ENCODE assay signal across 8 cellular contexts in the genomic region with DNA sequence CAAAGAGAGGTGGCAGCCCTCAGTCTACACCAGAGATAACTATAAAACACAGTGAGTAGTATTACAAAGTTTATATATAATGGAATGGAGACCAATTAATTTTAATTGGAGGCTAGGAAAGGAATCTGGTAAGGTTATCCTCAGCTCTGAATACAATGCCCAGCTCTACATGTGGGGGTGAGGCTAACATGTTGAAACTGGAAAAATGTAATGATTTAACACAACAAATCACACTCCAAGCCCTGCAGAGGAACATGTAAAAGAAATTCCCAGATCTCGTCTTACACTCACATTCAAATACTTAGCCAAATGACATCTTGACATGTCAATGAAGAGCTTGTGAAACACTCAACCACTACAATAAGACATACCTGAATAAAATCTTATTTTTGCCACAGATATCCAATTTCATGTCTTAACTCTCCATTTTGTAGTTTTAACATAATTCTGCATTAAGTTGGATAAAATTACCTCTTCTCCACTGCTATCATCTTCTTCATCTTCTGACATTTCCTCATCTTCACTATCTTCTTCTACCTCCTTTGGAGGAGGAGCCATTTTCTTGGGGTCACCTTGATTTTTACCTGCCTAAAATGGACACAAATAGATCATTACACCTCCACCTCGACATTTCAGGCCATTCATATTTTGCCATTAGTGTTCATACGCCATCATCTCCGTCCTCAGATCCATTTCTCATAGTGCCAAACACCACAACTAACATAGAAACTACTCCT. TPM values are rescaled to one million over a fixed set of nuclear protein-coding genes. Genes with fewer than 3 reads are reported as not detected.
DNase-seq lines count a peak whose midpoint lies in the region; ATAC-seq, FAIRE-seq and TF ChIP-seq lines count a peak whose summit lies in the region.

No MANE protein-coding gene starts in this region.

- peak overlapping the region; percentile 89 to 97 for H3K9ac ChIP-seq in mucosa of rectum (ENCODE audit: low read depth in 1 of 2, low read length in 2 of 2)

- H3K27ac ChIP-seq in 22Rv1 (peak overlapping the region; percentile 96), HL-60 (replicated peaks) (peak overlapping the region; percentile 99), mucosa of rectum (ENCODE audit: low read depth in 2 of 2, low read length in 2 of 2) (no peak overlapping the region)

- H3K27me3 ChIP-seq in HL-60 (ENCODE audit: insufficient read depth, poor library complexity, severe bottlenecking) (no peaks in the 10 kb centered on the region), bronchial epithelial cell (ENCODE audit: control insufficient read depth, insufficient read depth, low read length) (no peaks in the 10 kb centered on the region), mucosa of rectum (ENCODE audit: control insufficient read depth in 2 of 2, insufficient read depth in 2 of 2, low read length in 2 of 2) (no peaks in the 10 kb centered on the region)

- no peaks in the 10 kb centered on the region for H3K9me3 ChIP-seq in mucosa of rectum (ENCODE audit: control insufficient read depth in 2 of 2, low read length in 2 of 2)

- DNase-seq in HL-60 (ENCODE audit: low read depth in 1 of 2, low spot score in 1 of 2) (peak in 1 of 2 experiments; percentile 25), bronchial epithelial cell (ENCODE audit: low read depth) (no peak), cortex of kidney (lab: John Stamatoyannopoulos, UW) (no peak)

- ATAC-seq in HG03432 (IDR thresholded peaks at IDR 0.05; ENCODE audit: unreplicated experiment) (no peak), GM19035 (IDR thresholded peaks at IDR 0.05; ENCODE audit: unreplicated experiment) (no peak), HG03095 (IDR thresholded peaks at IDR 0.05; ENCODE audit: unreplicated experiment) (no peak)

- H3K36me3 ChIP-seq in bronchial epithelial cell (ENCODE audit: control insufficient read depth, insufficient read depth, low read length) (peaks cover 24% of the 10 kb centered on the region), mucosa of rectum (ENCODE audit: control insufficient read depth in 2 of 2, insufficient read depth in 2 of 2, low read length in 2 of 2) (peaks cover 47 to 51% of the 10 kb centered on the region in 2 donors)

- FAIRE-seq in bronchial epithelial cell (lab: Jason Lieb, UNC), result no peak

- peaks cover 18 to 19% of the 10 kb centered on the region in 2 donors for H3K4me1 ChIP-seq in mucosa of rectum (ENCODE audit: control insufficient read depth in 2 of 2, insufficient read depth in 2 of 2, low read length in 2 of 2)

- H3K4me3 ChIP-seq in HL-60 (replicated peaks; ENCODE audit: insufficient read depth, low read length), result peak overlapping the region; percentile 92
- peak overlapping the region; percentile 98 for H3K4me3 ChIP-seq in bronchial epithelial cell (ENCODE audit: low read depth, low read length)
- H3K4me3 ChIP-seq in mucosa of rectum (ENCODE audit: low read length in 2 of 2), result peak overlapping the region; percentile 81 to 92

- no peak for TF ChIP-seq CTCF in 22Rv1 (IDR thresholded peaks at IDR 0.05)
- TF ChIP-seq CTCF in HL-60 (IDR thresholded peaks at IDR 0.05; ENCODE audit: insufficient read depth, low read length), result no peak
- no peak for TF ChIP-seq CTCF in bronchial epithelial cell (IDR thresholded peaks at IDR 0.05; ENCODE audit: insufficient read depth, low read length, severe bottlenecking)

RNA-seq across cellular contexts. Expression of a gene that starts 1.4 kb away (rescaled TPM):
- 134 and 175 TPM in 2 replicates for total RNA-seq in bronchial epithelial cell

Comparison
In these comparisons a context has a peak if more than half of its experiments do, and no peak if none do; other contexts are left out.
1. H3K27ac ChIP-seq: peak in 22Rv1 (single experiment) and HL-60 (single experiment); none in mucosa of rectum (0 of 2).
2. Peak in every context shown above with its lines, with median percentiles within 50 percentile points of each other: H3K4me3 ChIP-seq.